24 cellular contexts compared by ENCODE assay signal in the genomic region with DNA sequence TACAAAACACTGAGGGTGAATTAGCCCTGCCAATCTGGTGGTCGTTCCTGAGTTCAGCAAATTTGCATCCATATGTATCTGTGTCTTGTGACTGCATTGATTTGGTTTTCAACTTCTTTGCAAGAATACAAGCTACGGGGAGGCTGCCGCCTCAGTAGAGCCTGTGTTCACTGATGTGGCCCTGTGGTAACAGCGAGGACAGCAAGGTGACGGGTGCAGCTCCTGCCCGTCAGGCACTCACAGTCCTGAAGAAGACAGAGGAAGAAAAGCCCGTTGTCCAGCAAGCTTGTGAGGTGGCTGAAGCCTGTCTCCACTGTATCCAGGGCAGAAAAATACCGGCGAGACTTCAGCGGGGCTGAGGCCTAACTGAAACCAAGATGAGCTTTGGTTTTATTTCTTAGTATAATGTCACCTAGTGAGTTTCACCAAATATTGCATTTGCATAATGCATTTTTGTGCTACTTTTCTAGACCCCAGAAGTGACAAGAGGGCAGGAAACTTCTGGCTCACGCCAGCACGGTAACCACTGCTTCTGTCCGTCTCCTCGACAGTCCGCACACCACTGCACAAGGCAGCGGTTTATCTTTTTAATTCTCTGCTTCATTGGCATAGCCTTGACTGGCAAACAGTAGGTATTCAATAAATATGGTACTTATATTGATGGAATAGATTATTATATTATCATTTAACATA.
A peak's percentile ranks its signal among the peaks of the same experiment; 100 is the strongest.
DNase-seq lines count a peak whose midpoint lies in the region; ATAC-seq and TF ChIP-seq lines count a peak whose summit lies in the region.
"Had no signal": no experiment of that assay in that cellular context is flagged by ENCODE, and none has a peak within 500 bp of the region (broad histone marks: within the 10 kb centered on the region; RNA-seq: fewer than 3 reads in every experiment).

No MANE protein-coding gene starts in this region.

- H4K20me1 ChIP-seq in hepatocyte (ENCODE audit: insufficient read depth, poor library complexity, severe bottlenecking): no peaks in the 10 kb centered on the region
- H4K20me1 ChIP-seq: BLaER1 treated with 17β-estradiol and CSF1 and Interleukin-3, amounts not matched to agents 10 nM and 100 nM had no signal

- H3K4me1 Mint-ChIP-seq in T-helper 17 cell (peaks cover 11% of the 10 kb centered on the region), chondrocyte (ENCODE audit: low read depth) (peaks cover 78% of the 10 kb centered on the region), natural killer cell (peaks cover 31 to 34% of the 10 kb centered on the region in 2 donors)
- H3K4me1 Mint-ChIP-seq: CD14-positive monocyte had no signal

- H3K9me3 ChIP-seq in T-helper 17 cell (ENCODE audit: control insufficient read depth, low read length, poor library complexity, severe bottlenecking) (no peaks in the 10 kb centered on the region), hepatocyte (ENCODE audit: low read depth) (no peaks in the 10 kb centered on the region)
- H3K9me3 ChIP-seq: A549, BE2C, HAP-1 had no signal

- no peaks in the 10 kb centered on the region for H3K27me3 ChIP-seq in hepatocyte
- H3K27me3 ChIP-seq: BE2C; BLaER1 treated with 17β-estradiol and CSF1 and Interleukin-3, amounts not matched to agents 10 nM and 100 nM had no signal

- H3K27ac ChIP-seq in hepatocyte: no peak overlapping the region
- H3K27ac ChIP-seq: A549; BLaER1 treated with 17β-estradiol and CSF1 and Interleukin-3, amounts not matched to agents 10 nM and 100 nM had no signal

- H3K4me2 ChIP-seq in hepatocyte: no peak overlapping the region
- H3K4me2 ChIP-seq: A549; BLaER1 treated with 17β-estradiol and CSF1 and Interleukin-3, amounts not matched to agents 10 nM and 100 nM had no signal

- H3K4me1 ChIP-seq in hepatocyte (ENCODE audit: insufficient read depth): no peaks in the 10 kb centered on the region
- H3K4me1 ChIP-seq: A549; BE2C; BLaER1 treated with 17β-estradiol and CSF1 and Interleukin-3, amounts not matched to agents 10 nM and 100 nM; HAP-1 had no signal

- H3K4me3 ChIP-seq in hepatocyte: no peak overlapping the region
- H3K4me3 ChIP-seq: A549; BLaER1 treated with 17β-estradiol and CSF1 and Interleukin-3, amounts not matched to agents 10 nM and 100 nM; HAP-1 had no signal

- H3K4me3 Mint-ChIP-seq in T-helper 17 cell (no peak overlapping the region), chondrocyte (ENCODE audit: unreplicated experiment) (no peak overlapping the region), natural killer cell (no peak overlapping the region)
- H3K4me3 Mint-ChIP-seq: CD14-positive monocyte; CD4-positive, alpha-beta T cell; CD8-positive, alpha-beta memory T cell; HFFc6 had no signal

- H3K36me3 Mint-ChIP-seq in T-helper 17 cell (ENCODE audit: low read depth) (no peaks in the 10 kb centered on the region), chondrocyte (ENCODE audit: low read depth) (no peaks in the 10 kb centered on the region), natural killer cell (no peaks in the 10 kb centered on the region)
- H3K36me3 Mint-ChIP-seq: CD14-positive monocyte had no signal

- no peaks in the 10 kb centered on the region for H3K36me3 ChIP-seq in hepatocyte (replicated peaks; ENCODE audit: insufficient read depth, low read depth)
- H3K36me3 ChIP-seq: BE2C; BLaER1 treated with 17β-estradiol and CSF1 and Interleukin-3, amounts not matched to agents 10 nM and 100 nM; HAP-1 had no signal

- H3K9me3 Mint-ChIP-seq in chondrocyte (ENCODE audit: low read depth) (no peaks in the 10 kb centered on the region), natural killer cell (no peaks in the 10 kb centered on the region)
- H3K9me3 Mint-ChIP-seq: CD4-positive, alpha-beta T cell had no signal

- ATAC-seq in T-helper 17 cell: no peak
- ATAC-seq in natural killer cell: peak in 2 of 3 donors; percentile 52 to 69
- ATAC-seq in HG03520 (IDR thresholded peaks at IDR 0.05; ENCODE audit: unreplicated experiment): no peak
- no peak for ATAC-seq in GM19467 (IDR thresholded peaks at IDR 0.05; ENCODE audit: unreplicated experiment)
- ATAC-seq: A549 had no signal

- intact Hi-C loops in natural killer cell (cut with micrococcal nuclease): no loop called here

- peaks cover 19% of the 10 kb centered on the region for H3K27me3 Mint-ChIP-seq in T-helper 17 cell
- no peaks in the 10 kb centered on the region for H3K27me3 Mint-ChIP-seq in chondrocyte (ENCODE audit: low read depth)
- H3K27me3 Mint-ChIP-seq in natural killer cell (ENCODE audit: low read depth in 2 of 2): peaks cover 0 to 5% of the 10 kb centered on the region in 2 donors
- H3K27me3 Mint-ChIP-seq: CD4-positive, alpha-beta T cell had no signal

- H3K79me2 ChIP-seq in hepatocyte: no peaks in the 10 kb centered on the region

- in situ Hi-C loops in GM13977 (cut with MboI; ENCODE audit: low pct_unique_long_range_greater_than_20kb, low sequenced_read_pairs, unreplicated experiment): no loop called here

- DNase-seq in GM13977 (ENCODE audit: low spot score) (peak; percentile 12), T-helper 17 cell (no peak), chondrocyte (ENCODE audit: low spot score) (no peak), natural killer cell (no peak), SHP77 (lab: John Stamatoyannopoulos, UW) (no peak), hepatocyte (ENCODE audit: low spot score) (no peak)
- DNase-seq: 8988T; ACHN; AML-193; BE2C; CD4-positive, alpha-beta T cell; CD8-positive, alpha-beta memory T cell; DMS 273 treated with DMSO at 0.1 percent for 48 hours; DMS79; EL; GF-D8; GOT3; HFFc6 had no signal

- H3K27ac Mint-ChIP-seq in T-helper 17 cell (peak overlapping the region; percentile 16), chondrocyte (ENCODE audit: unreplicated experiment) (peak overlapping the region; percentile 65), natural killer cell (peak overlapping the region; percentile 38 to 49)
- H3K27ac Mint-ChIP-seq: CD4-positive, alpha-beta T cell; CD8-positive, alpha-beta memory T cell; HFFc6 had no signal

- TF ChIP-seq CTCF in GM13977 (IDR thresholded peaks at IDR 0.05; ENCODE audit: extremely low read depth, insufficient read depth, missing control alignments) (no peak), chondrocyte (IDR thresholded peaks at IDR 0.05) (no peak), natural killer cell (IDR thresholded peaks at IDR 0.05) (no peak), hepatocyte (IDR thresholded peaks at IDR 0.05; ENCODE audit: poor library complexity) (no peak)

- 85% methylated on average over 15 of the region's 16 CpGs for WGBS in hepatocyte (ENCODE audit: low lambda C conversion rate, missing lambda C conversion rate)

- H3K9me2 ChIP-seq in hepatocyte (replicated peaks; ENCODE audit: insufficient read depth): no peaks in the 10 kb centered on the region

- H2AFZ ChIP-seq in hepatocyte: no peak overlapping the region

Comparison
In these comparisons a context has a peak if more than half of its experiments do, and no peak if none do; other contexts are left out.
1. ATAC-seq: peak in natural killer cell (2 of 3); none in T-helper 17 cell (single experiment), HG03520 (single experiment) and GM19467 (single experiment).
2. Peak in every context shown above with its lines, with median percentiles within 50 percentile points of each other: H3K27ac Mint-ChIP-seq.